In genomic region chr17:64262125-64262421, GRCh38 we compare ENCODE assay signal across 8 cellular contexts. TPM values are rescaled to one million over a fixed set of nuclear protein-coding genes. Genes with fewer than 3 reads are reported as not detected.
DNase-seq lines count a peak whose midpoint lies in the region; ATAC-seq and TF ChIP-seq lines count a peak whose summit lies in the region.

No MANE protein-coding gene starts in this region.

- H3K4me3 Mint-ChIP-seq in endodermal cell: peak overlapping the region; percentile 88
- peak overlapping the region; percentile 91 for H3K4me3 Mint-ChIP-seq in nephron progenitor cell

- H3K4me1 Mint-ChIP-seq in endodermal cell: peaks cover 27% of the 10 kb centered on the region
- H3K4me1 Mint-ChIP-seq in nephron progenitor cell: peaks cover 59% of the 10 kb centered on the region

- DNase-seq in DND-41 (no peak), NB4 (ENCODE audit: low read depth) (no peak), endodermal cell (no peak), nephron progenitor cell (no peak), NCI-H1092 (lab: John Stamatoyannopoulos, UW) (no peak), NK-92 (lab: John Stamatoyannopoulos, UW; ENCODE audit: unreplicated experiment) (no peak), GM13976 (ENCODE audit: low spot score) (no peak)
- no peak for DNase-seq in activated CD4-positive, CD25-positive, alpha-beta regulatory T cell treated with anti-CD3 and anti-CD28 coated beads, Interleukin-2, amount 50 U/mL, for 72 hours

- ATAC-seq in DND-41 (ENCODE audit: insufficient read depth, low read depth): peak; percentile 4; the same call in 2 of the 3 replicates

- in situ Hi-C loops in GM13976 (cut with MboI; ENCODE audit: low sequenced_read_pairs, unreplicated experiment): no loop called here

- peaks cover 38% of the 10 kb centered on the region for H3K79me2 ChIP-seq in DND-41 (ENCODE audit: insufficient read depth, low read length)

- H4K20me1 ChIP-seq in DND-41 (ENCODE audit: insufficient read depth, low read length): peaks cover 9% of the 10 kb centered on the region; the same call in 1 of the 2 replicates

- peak overlapping the region; percentile 76 for H3K9ac ChIP-seq in DND-41 (ENCODE audit: low read depth, low read length)
- H3K9ac ChIP-seq in endodermal cell (ENCODE audit: extremely low read depth, low read length, poor library complexity, severe bottlenecking): peak overlapping the region; percentile 38

- H3K36me3 ChIP-seq in DND-41 (ENCODE audit: insufficient read depth, low read length) (no peaks in the 10 kb centered on the region; the same call in 1 of the 2 replicates), endodermal cell (ENCODE audit: control insufficient read depth, insufficient read depth, low read length) (no peaks in the 10 kb centered on the region)

- peak overlapping the region; percentile 75 for H2AFZ ChIP-seq in DND-41 (ENCODE audit: low read depth, low read length)

- TF ChIP-seq POLR2A in NB4 (IDR thresholded peaks at IDR 0.05; ENCODE audit: extremely low read depth, insufficient read length): no peak

- H3K27ac Mint-ChIP-seq in endodermal cell (no peak overlapping the region), nephron progenitor cell (no peak overlapping the region)

- peak overlapping the region; percentile 83 for H3K4me2 ChIP-seq in DND-41 (ENCODE audit: insufficient read depth, low read length)

- no peaks in the 10 kb centered on the region for H3K9me3 Mint-ChIP-seq in endodermal cell
- H3K9me3 Mint-ChIP-seq in nephron progenitor cell: no peaks in the 10 kb centered on the region

- H3K27me3 Mint-ChIP-seq in endodermal cell (ENCODE audit: insufficient read depth) (peaks cover 44% of the 10 kb centered on the region), nephron progenitor cell (ENCODE audit: low read depth, poor library complexity) (peaks cover 60% of the 10 kb centered on the region)

- 35 to 38% methylated on average over 9 of the region's 9 CpGs for WGBS in endodermal cell (ENCODE audit: insufficient coverage in 1 of 2, insufficient read length in 1 of 2), 2 experiments

- H3K9me3 ChIP-seq in DND-41 (ENCODE audit: insufficient read depth, low read length, severe bottlenecking) (no peaks in the 10 kb centered on the region), endodermal cell (ENCODE audit: control insufficient read depth, low read length) (no peaks in the 10 kb centered on the region)

- H3K27ac ChIP-seq in DND-41 (ENCODE audit: low read length) (peak overlapping the region; percentile 22), endodermal cell (ENCODE audit: low read depth, low read length) (no peak overlapping the region)

- TF ChIP-seq CTCF in DND-41 (IDR thresholded peaks at IDR 0.05; ENCODE audit: borderline replicate concordance, extremely low read depth, low read length, poor library complexity, severe bottlenecking) (no peak), NB4 (IDR thresholded peaks at IDR 0.05; ENCODE audit: low read depth, low read length) (no peak), endodermal cell (conservative IDR thresholded peaks at IDR 0.05) (no peak), nephron progenitor cell (IDR thresholded peaks at IDR 0.05) (no peak), GM13976 (IDR thresholded peaks at IDR 0.05; ENCODE audit: borderline replicate concordance, control extremely low read depth, extremely low read depth, insufficient read depth, missing control alignments) (no peak)

- H3K4me3 ChIP-seq in DND-41 (ENCODE audit: low read depth in 1 of 2, low read length in 2 of 2): peak overlapping the region; percentile 67 to 89
- peak overlapping the region; percentile 79 for H3K4me3 ChIP-seq in NB4 (ENCODE audit: low read depth, low read length)
- peak overlapping the region; percentile 86 for H3K4me3 ChIP-seq in endodermal cell (ENCODE audit: low read length)

- H3K27me3 ChIP-seq in DND-41 (ENCODE audit: insufficient read depth, low read length, poor library complexity) (peaks cover 1% of the 10 kb centered on the region), endodermal cell (ENCODE audit: control insufficient read depth, insufficient read depth, low read length, poor library complexity, severe bottlenecking) (peaks cover 33% of the 10 kb centered on the region)

- H3K4me1 ChIP-seq in DND-41 (ENCODE audit: insufficient read depth, low read length) (peaks cover 31% of the 10 kb centered on the region), endodermal cell (ENCODE audit: control insufficient read depth, insufficient read depth, low read length) (peaks cover 2% of the 10 kb centered on the region)

- H3K36me3 Mint-ChIP-seq in endodermal cell (ENCODE audit: low read depth) (no peaks in the 10 kb centered on the region), nephron progenitor cell (ENCODE audit: low read depth) (no peaks in the 10 kb centered on the region)

RNA-seq across cellular contexts. Expression of gene TEX2, which starts 1.0 kb away (rescaled TPM):
- 10 to 100 TPM; 11.6 to 13.1 TPM for total RNA-seq in endodermal cell
- 11.5 TPM for polyA plus RNA-seq in endodermal cell (2013, experiment 1 of 2)
- polyA plus RNA-seq in endodermal cell (2013, experiment 2 of 2): 9.5 TPM
